ENCODE assay signal across 27 cellular contexts in genomic region chr10:85936180-85936579, GRCh38.
"Had no signal": no experiment of that assay in that cellular context is flagged by ENCODE, and none has a peak within 500 bp of the region (broad histone marks: within the 10 kb centered on the region; RNA-seq: fewer than 3 reads in every experiment).

No MANE protein-coding gene starts in this region.

- H3K36me3 ChIP-seq: ascending aorta, cardiac muscle cell, SJCRH30, WERI-Rb-1 had no signal

- H3K4me1 ChIP-seq: ascending aorta, SJCRH30 had no signal

- H3K4me2 ChIP-seq: KMS-11 had no signal

- H3K4me3 ChIP-seq: ascending aorta, cardiac muscle cell, SJCRH30, SK-N-MC had no signal

- H3K27me3 ChIP-seq: ascending aorta, cardiac muscle cell, SJCRH30 had no signal

- H3K27ac ChIP-seq: ascending aorta, cardiac muscle cell, KMS-11, SJCRH30, SK-N-MC, WERI-Rb-1 had no signal

- H3K9ac ChIP-seq: KMS-11 had no signal

- DNase-seq: activated CD4-positive, alpha-beta T cell treated with anti-CD3 and anti-CD28 coated beads, Interleukin-2, amount 10 ng/mL, durations not matched to agents 24 days and 14 days; activated CD4-positive, alpha-beta T cell treated with anti-CD3 and anti-CD28 coated beads, Interleukin-2, amount 50 U/mL, for 4 hours; activated CD4-positive, CD25-positive, alpha-beta regulatory T cell; activated CD8-positive, alpha-beta T cell treated with anti-CD3 and anti-CD28 coated beads for 36 hours; activated gamma-delta T cell; activated naive CD4-positive, alpha-beta T cell treated with Interleukin-2 at 50 U/mL for 16 hours; activated naive CD8-positive, alpha-beta T cell treated with anti-CD3 and anti-CD28 coated beads, Interleukin-2, amount 10 ng/mL, durations not matched to agents 7 days and 5 days; activated T-cell treated with anti-CD3 and anti-CD28 coated beads, Interleukin-2, amount 50 U/mL, for 1 hour; activated T-cell treated with anti-CD3 and anti-CD28 coated beads, Interleukin-2, amount 50 U/mL, for 72 hours; MM.1S; MV-4-11; NCI-H1092; NCI-H1436 treated with DMSO at 0.1 percent for 48 hours; NCI-H187 treated with DMSO at 0.1 percent for 48 hours; NCI-H2081; NCI-H2227 treated with DMSO at 0.1 percent for 48 hours; NCI-H446; NCI-H510A treated with DMSO at 0.1 percent for 48 hours; OCI-M1; Right ventricle myocardium superior; SJCRH30; T1000; WERI-Rb-1 had no signal

- ATAC-seq: activated CD8-positive, alpha-beta T cell treated with anti-CD3 and anti-CD28 coated beads for 36 hours; activated T-cell treated with anti-CD3 and anti-CD28 coated beads, Interleukin-2, amount 50 U/mL, for 72 hours had no signal

- H3K9me3 ChIP-seq: ascending aorta, SJCRH30 had no signal
